In the genomic region with DNA sequence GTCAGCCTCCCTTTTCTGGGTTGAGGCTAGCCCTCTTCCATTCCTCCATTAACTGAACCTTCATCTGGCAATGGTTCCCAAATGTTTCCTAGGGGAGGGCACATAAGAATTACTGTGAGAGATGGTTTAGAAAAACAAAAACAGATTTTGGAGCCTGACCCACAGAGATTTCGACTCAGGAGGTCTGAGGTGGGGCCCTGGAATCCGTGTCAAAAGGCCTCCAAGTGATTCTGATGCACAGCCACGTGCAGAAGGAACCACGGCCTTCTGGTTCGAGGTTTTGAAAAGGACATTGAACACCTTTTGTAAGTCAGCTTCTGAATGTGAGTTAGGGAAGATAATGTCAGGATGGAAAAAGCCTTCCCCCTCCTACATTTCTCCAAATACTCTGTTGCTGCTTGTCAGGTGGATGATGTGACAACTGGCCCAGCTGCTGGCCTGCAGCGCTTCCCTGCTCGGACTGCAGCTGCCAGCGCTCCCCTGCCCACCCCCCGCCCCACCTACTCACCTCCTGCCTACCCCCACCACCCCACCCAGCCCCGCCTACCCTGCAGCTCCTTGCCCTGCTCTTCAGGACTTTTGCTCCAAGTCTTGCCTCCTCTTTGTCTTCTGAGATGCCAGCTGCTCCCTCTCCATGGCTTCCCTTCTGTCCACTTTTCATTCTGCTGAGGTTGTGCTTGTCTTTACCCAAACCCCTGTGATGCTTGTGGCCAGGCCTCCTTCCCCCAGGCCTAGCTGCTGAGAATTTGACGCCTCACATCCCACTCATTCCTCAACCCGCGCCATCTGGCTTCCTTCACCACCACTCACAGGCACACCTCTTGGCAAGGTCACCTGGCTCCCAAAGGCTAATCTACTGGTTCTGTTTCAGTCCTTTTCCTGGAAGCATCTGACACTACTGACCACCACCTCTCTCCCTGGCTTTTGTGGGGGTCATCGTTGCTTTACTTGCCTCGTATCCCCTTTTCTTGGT, we compare ENCODE assay signal across 12 cellular contexts. TPM values are rescaled to one million over a fixed set of nuclear protein-coding genes. Genes with fewer than 3 reads are reported as not detected.
DNase-seq lines count a peak whose midpoint lies in the region; ATAC-seq and TF ChIP-seq lines count a peak whose summit lies in the region.
"Had no signal": no experiment of that assay in that cellular context is flagged by ENCODE, and none has a peak within 500 bp of the region (broad histone marks: within the 10 kb centered on the region; RNA-seq: fewer than 3 reads in every experiment).

No MANE protein-coding gene starts in this region.

- H3K27me3 Mint-ChIP-seq in activated naive CD8-positive, alpha-beta T cell treated with anti-CD3 and anti-CD28 coated beads for 36 hours: no peaks in the 10 kb centered on the region
- H3K27me3 Mint-ChIP-seq: activated CD4-positive, alpha-beta T cell treated with anti-CD3 and anti-CD28 coated beads, Interleukin-2, amount 10 ng/mL, durations not matched to agents 24 days and 14 days had no signal

- ATAC-seq in GM21447 (IDR thresholded peaks at IDR 0.05; ENCODE audit: unreplicated experiment) (no peak), HG03442 (IDR thresholded peaks at IDR 0.05; ENCODE audit: unreplicated experiment) (no peak)

- peaks cover 60% of the 10 kb centered on the region for H3K4me1 ChIP-seq in suprapubic skin

- DNase-seq in MG63 (peak; percentile 44), left kidney (ENCODE audit: low read depth, low spot score) (peak; percentile 52), suprapubic skin (ENCODE audit: low spot score in 2 of 2) (peak; percentile 38 to 77), NCI-H128 (lab: John Stamatoyannopoulos, UW; ENCODE audit: unreplicated experiment) (no peak)
- no peak for DNase-seq in activated naive CD8-positive, alpha-beta T cell treated with anti-CD3 and anti-CD28 coated beads for 36 hours
- DNase-seq: activated CD4-positive, alpha-beta T cell treated with anti-CD3 and anti-CD28 coated beads, Interleukin-2, amount 10 ng/mL, durations not matched to agents 24 days and 14 days; DND-41; NCI-H2227 treated with DMSO at 0.1 percent for 48 hours; SIG-M5; substantia nigra had no signal

- H3K9me3 ChIP-seq in MG63 (no peaks in the 10 kb centered on the region), suprapubic skin (no peaks in the 10 kb centered on the region)

- peaks cover 3% of the 10 kb centered on the region for H3K9me3 Mint-ChIP-seq in activated naive CD8-positive, alpha-beta T cell treated with anti-CD3 and anti-CD28 coated beads for 36 hours
- H3K9me3 Mint-ChIP-seq: activated CD4-positive, alpha-beta T cell treated with anti-CD3 and anti-CD28 coated beads, Interleukin-2, amount 10 ng/mL, durations not matched to agents 24 days and 14 days had no signal

- H3K27ac ChIP-seq in suprapubic skin: no peak overlapping the region

- peak overlapping the region; percentile 10 for H3K27ac Mint-ChIP-seq in activated naive CD8-positive, alpha-beta T cell treated with anti-CD3 and anti-CD28 coated beads for 36 hours
- H3K27ac Mint-ChIP-seq: activated CD4-positive, alpha-beta T cell treated with anti-CD3 and anti-CD28 coated beads, Interleukin-2, amount 10 ng/mL, durations not matched to agents 24 days and 14 days had no signal

- no peak for TF ChIP-seq POLR2A in suprapubic skin (IDR thresholded peaks at IDR 0.05)

- H3K4me3 ChIP-seq in MG63 (no peak overlapping the region), suprapubic skin (no peak overlapping the region)

- H3K4me1 Mint-ChIP-seq in activated naive CD8-positive, alpha-beta T cell treated with anti-CD3 and anti-CD28 coated beads for 36 hours: peaks cover 49% of the 10 kb centered on the region

- H3K27me3 ChIP-seq in MG63 (no peaks in the 10 kb centered on the region), suprapubic skin (no peaks in the 10 kb centered on the region)

- H3K36me3 Mint-ChIP-seq in activated naive CD8-positive, alpha-beta T cell treated with anti-CD3 and anti-CD28 coated beads for 36 hours: peaks cover 27% of the 10 kb centered on the region

- TF ChIP-seq EP300 in suprapubic skin (IDR thresholded peaks at IDR 0.05): no peak

- H3K36me3 ChIP-seq in MG63: peaks cover 42% of the 10 kb centered on the region
- H3K36me3 ChIP-seq in suprapubic skin: no peaks in the 10 kb centered on the region

- 76% methylated on average over 14 of the region's 15 CpGs for WGBS in suprapubic skin

- H3K4me3 Mint-ChIP-seq in activated naive CD8-positive, alpha-beta T cell treated with anti-CD3 and anti-CD28 coated beads for 36 hours: no peak overlapping the region
- H3K4me3 Mint-ChIP-seq: activated CD4-positive, alpha-beta T cell treated with anti-CD3 and anti-CD28 coated beads, Interleukin-2, amount 10 ng/mL, durations not matched to agents 24 days and 14 days had no signal

- no peak for TF ChIP-seq CTCF in suprapubic skin (IDR thresholded peaks at IDR 0.05)

RNA-seq across cellular contexts. Expression of a gene that starts 6.6 kb away (rescaled TPM):
- 10.7 and 15.9 TPM in 2 replicates for total RNA-seq in MG63 (2014; rRNA removed; shearing (Covaris generic); ENCODE audit: low replicate concordance)
- total RNA-seq in activated naive CD8-positive, alpha-beta T cell treated with anti-CD3 and anti-CD28 coated beads for 36 hours: 10 to 100 TPM; 23.5 to 23.6 TPM
- 10 to 100 TPM; 16.0 to 31.4 (median 20.9) TPM for total RNA-seq in suprapubic skin

RNA-seq across cellular contexts. Expression of a gene that starts 55.1 kb away (rescaled TPM):
- not detected in 2 replicates for total RNA-seq in MG63 (2014; rRNA removed; shearing (Covaris generic); ENCODE audit: low replicate concordance)
- total RNA-seq in activated naive CD8-positive, alpha-beta T cell treated with anti-CD3 and anti-CD28 coated beads for 36 hours: not detected
- total RNA-seq in suprapubic skin: 100 to 1,000 TPM in 1 of 4 donors, 10 to 100 TPM in 3; 47.9 to 129 (median 60.9) TPM
- total RNA-seq: activated CD4-positive, alpha-beta T cell treated with anti-CD3 and anti-CD28 coated beads, Interleukin-2, amount 10 ng/mL, durations not matched to agents 24 days and 14 days had no signal

Comparison
In these comparisons a context has a peak if more than half of its experiments do, and no peak if none do; other contexts are left out.
1. DNase-seq: peak in MG63 (single experiment), left kidney (single experiment) and suprapubic skin (2 of 2); none in activated naive CD8-positive, alpha-beta T cell treated with anti-CD3 and anti-CD28 coated beads for 36 hours (single experiment) and NCI-H128 (single experiment).
2. RNA of a gene that starts 55.1 kb away (total RNA-seq): 47.9 to 129 TPM in suprapubic skin; not detected in MG63 and not detected in activated naive CD8-positive, alpha-beta T cell treated with anti-CD3 and anti-CD28 coated beads for 36 hours; every median in the first group is over 10 times any median in the second.